Comparison of ENCODE assay signal across 1 cellular context in the genomic region with DNA sequence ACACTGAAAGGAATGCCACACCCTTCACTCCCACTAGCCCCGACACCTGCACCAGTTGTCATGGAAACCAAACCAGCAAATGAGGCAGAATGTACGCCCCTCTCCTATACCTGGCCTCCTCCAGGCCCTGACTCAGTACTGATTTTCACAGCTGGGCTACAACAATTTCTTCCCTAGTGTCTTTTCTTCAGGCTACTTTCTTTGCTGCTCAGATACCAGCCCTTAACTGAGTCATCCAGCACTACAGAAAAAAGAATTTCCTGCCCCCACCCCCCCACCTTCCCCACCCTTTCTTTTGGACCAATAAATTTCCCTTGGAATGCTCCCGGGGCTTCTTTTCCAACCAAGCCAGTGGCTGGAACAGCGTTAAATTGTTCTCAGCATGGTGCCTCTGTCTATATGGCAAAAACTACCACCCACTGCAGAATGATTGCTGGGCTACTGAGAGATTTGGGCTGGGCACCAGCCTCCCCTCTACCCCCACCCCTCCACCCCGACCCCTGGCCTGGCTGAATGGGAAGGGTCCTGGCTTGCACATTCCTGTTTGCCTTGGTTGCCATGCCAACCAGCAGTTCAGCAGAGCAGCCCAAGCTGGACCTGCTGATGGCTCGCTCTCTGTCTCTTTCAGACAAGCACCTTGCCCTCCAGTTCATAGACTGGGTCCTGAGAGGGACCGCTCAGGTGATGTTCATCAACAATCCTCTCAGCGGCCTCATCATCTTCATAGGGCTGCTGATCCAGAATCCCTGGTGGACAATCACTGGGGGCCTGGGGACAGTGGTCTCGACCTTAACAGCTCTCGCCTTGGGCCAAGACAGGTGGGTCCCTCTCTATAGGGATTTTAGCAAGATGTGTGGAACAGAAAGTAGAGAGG.
TF ChIP-seq lines count a peak whose summit lies in the region.

No MANE protein-coding gene starts in this region.

TF ChIP-seq in HEK293, 187 proteins besides CTCF, POLR2A, EP300 and RAD21 (continued from another document):
- no peak for TF ChIP-seq ZNF148 (tag by site-specific recombination; IDR thresholded peaks at IDR 0.05; ENCODE audit: borderline replicate concordance)
- TF ChIP-seq SALL2 (tag by site-specific recombination; IDR thresholded peaks at IDR 0.05; ENCODE audit: borderline replicate concordance): no peak
- no peak for TF ChIP-seq ZNF548 (tag by site-specific recombination; IDR thresholded peaks at IDR 0.05)
- TF ChIP-seq ZNF792 (tag by site-specific recombination; IDR thresholded peaks at IDR 0.05): no peak
- peak; percentile 32; the same call in 1 of the 2 replicates for TF ChIP-seq OSR2 (tag by site-specific recombination; IDR thresholded peaks at IDR 0.05)
- TF ChIP-seq, protein P1, sequence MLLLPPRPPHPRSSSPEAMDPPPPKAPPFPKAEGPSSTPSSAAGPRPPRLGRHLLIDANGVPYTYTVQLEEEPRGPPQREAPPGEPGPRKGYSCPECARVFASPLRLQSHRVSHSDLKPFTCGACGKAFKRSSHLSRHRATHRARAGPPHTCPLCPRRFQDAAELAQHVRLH (tag by site-specific recombination; IDR thresholded peaks at IDR 0.05): no peak
- TF ChIP-seq, protein P2, sequence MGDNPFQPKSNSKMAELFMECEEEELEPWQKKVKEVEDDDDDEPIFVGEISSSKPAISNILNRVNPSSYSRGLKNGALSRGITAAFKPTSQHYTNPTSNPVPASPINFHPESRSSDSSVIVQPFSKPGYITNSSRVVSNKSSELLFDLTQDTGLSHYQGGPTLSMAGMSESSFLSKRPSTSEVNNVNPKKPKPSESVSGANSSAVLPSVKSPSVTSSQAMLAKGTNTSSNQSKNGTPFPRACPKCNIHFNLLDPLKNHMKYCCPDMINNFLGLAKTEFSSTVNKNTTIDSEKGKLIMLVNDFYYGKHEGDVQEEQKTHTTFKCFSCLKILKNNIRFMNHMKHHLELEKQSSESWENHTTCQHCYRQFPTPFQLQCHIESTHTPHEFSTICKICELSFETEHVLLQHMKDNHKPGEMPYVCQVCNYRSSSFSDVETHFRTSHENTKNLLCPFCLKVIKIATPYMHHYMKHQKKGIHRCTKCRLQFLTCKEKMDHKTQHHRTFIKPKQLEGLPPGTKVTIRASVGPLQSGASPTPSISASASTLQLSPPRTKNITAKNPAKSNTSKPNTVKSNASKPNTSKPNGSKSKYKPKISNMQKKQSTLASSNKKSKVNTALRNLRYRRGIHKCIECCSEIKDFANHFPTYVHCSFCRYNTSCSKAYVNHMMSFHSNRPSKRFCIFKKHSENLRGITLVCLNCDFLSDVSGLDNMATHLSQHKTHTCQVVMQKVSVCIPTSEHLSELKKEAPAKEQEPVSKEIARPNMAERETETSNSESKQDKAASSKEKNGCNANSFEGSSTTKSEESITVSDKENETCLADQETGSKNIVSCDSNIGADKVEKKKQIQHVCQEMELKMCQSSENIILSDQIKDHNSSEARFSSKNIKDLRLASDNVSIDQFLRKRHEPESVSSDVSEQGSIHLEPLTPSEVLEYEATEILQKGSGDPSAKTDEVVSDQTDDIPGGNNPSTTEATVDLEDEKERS (tag by site-specific recombination; IDR thresholded peaks at IDR 0.05): no peak
- TF ChIP-seq ZNF76 (tag by site-specific recombination; IDR thresholded peaks at IDR 0.05; ENCODE audit: borderline replicate concordance, low read depth): no peak
- TF ChIP-seq ZNF341 (tag by site-specific recombination; IDR thresholded peaks at IDR 0.05; ENCODE audit: low read depth): peak; percentile 20; the same call in 1 of the 2 replicates
